8 cellular contexts compared by ENCODE assay signal in the genomic region with DNA sequence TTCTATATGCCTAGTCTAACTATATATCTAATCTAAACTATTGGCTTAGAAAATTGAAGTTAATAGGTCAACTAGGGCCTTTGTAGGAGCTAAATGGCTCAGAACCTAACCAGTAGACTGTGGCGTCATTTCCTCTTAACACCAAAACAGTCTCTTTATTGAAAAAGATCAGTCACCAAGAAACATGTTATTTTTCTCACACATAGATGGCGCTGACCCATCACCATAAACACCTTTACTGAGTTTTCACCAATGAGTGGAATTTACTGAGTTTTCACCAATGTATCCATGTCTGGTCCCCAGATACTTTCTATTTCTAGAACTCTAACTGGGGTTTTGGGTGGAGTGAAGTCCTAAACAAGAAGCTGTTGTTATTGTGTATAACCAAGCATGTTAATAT.
A peak's percentile ranks its signal among the peaks of the same experiment; 100 is the strongest.
DNase-seq lines count a peak whose midpoint lies in the region; ATAC-seq, FAIRE-seq and TF ChIP-seq lines count a peak whose summit lies in the region.

No MANE protein-coding gene starts in this region.

- H3K4me3 ChIP-seq in fibroblast of the aortic adventitia (ENCODE audit: low read depth, low read length), result no peak overlapping the region

- peak; percentile 47 for DNase-seq in NCI-H748 treated with DMSO at 0.1 percent for 48 hours (lab: John Stamatoyannopoulos, UW)
- DNase-seq in fibroblast of the aortic adventitia (ENCODE audit: low read depth), result peak; percentile 77
- DNase-seq in stimulated activated CD4-positive, alpha-beta T cell treated with anti-CD3 and anti-CD28 coated beads, Interleukin-4, amount 100 ng/mL, for 24 hours, result no peak
- DNase-seq in activated CD4-positive, CD25-positive, alpha-beta regulatory T cell (lab: John Stamatoyannopoulos, UW), result no peak
- no peak for DNase-seq in GM13976 (ENCODE audit: low spot score)

- FAIRE-seq in A204.1 (lab: Jason Lieb, UNC), result peak; percentile 85

- in situ Hi-C loops in GM13976 (cut with MboI; ENCODE audit: low sequenced_read_pairs, unreplicated experiment), result no loop called here

- ATAC-seq in GM18505 (IDR thresholded peaks at IDR 0.05; ENCODE audit: unreplicated experiment), result peak; percentile 66
- ATAC-seq in HG03378 (IDR thresholded peaks at IDR 0.05; ENCODE audit: unreplicated experiment), result no peak

- TF ChIP-seq POLR2A in GM18505 (IDR thresholded peaks at IDR 0.05; ENCODE audit: borderline replicate concordance, extremely low read depth, insufficient read depth, insufficient read length), result no peak

- TF ChIP-seq CTCF in fibroblast of the aortic adventitia (IDR thresholded peaks at IDR 0.05; ENCODE audit: insufficient read depth, low read length) (peak; percentile 57), GM13976 (IDR thresholded peaks at IDR 0.05; ENCODE audit: borderline replicate concordance, control extremely low read depth, extremely low read depth, insufficient read depth, missing control alignments) (no peak)

Comparison
In these comparisons a context has a peak if more than half of its experiments do, and no peak if none do; other contexts are left out.
1. DNase-seq: peak in NCI-H748 treated with DMSO at 0.1 percent for 48 hours (single experiment) and fibroblast of the aortic adventitia (single experiment); none in stimulated activated CD4-positive, alpha-beta T cell treated with anti-CD3 and anti-CD28 coated beads, Interleukin-4, amount 100 ng/mL, for 24 hours (single experiment), activated CD4-positive, CD25-positive, alpha-beta regulatory T cell (0 of 4) and GM13976 (single experiment).